34 cellular contexts compared by ENCODE assay signal in the genomic region with DNA sequence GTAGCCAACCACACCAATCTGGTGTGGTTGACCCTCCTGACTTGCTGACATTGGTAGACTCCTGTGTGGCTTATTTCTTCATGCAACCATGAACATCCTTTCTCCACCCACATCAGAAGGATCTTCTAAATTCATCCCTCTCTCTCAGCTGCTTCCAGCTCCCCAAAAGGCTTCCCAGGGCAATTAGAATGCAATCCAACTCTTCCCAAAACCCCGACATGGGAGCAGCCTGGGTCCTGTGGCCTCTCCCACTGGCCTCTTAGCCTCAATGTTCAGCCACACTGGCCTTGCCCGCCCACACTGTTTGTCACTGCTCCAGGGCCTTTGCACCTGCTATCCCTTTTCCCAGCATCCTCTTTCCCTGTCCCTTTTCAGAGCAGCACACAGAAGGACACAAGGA.
"Had no signal": no experiment of that assay in that cellular context is flagged by ENCODE, and none has a peak within 500 bp of the region (broad histone marks: within the 10 kb centered on the region; RNA-seq: fewer than 3 reads in every experiment).

No MANE protein-coding gene starts in this region.

- H3K4me3 ChIP-seq: MG63 had no signal

- H3K4me2 ChIP-seq: KMS-11 had no signal

- H3K9me3 ChIP-seq: MG63 had no signal

- H3K36me3 ChIP-seq: MG63 had no signal

- H3K9ac ChIP-seq: KMS-11 had no signal

- H3K27ac ChIP-seq: KMS-11 had no signal

- DNase-seq: Karpas-422, Kasumi-1, KBM-7, KG1, MG63, MM.1S, NCI-H1048, NCI-H1092, NCI-H1092 treated with DMSO at 0.1 percent for 48 hours, NCI-H1105, NCI-H1105 treated with DMSO at 0.1 percent for 48 hours, NCI-H1417, NCI-H1417 treated with DMSO at 0.1 percent for 48 hours, NCI-H1436, NCI-H1436 treated with DMSO at 0.1 percent for 48 hours, NCI-H146, NCI-H1694, NCI-H1694 treated with DMSO at 0.1 percent for 48 hours, NCI-H187, NCI-H187 treated with DMSO at 0.1 percent for 48 hours, NCI-H1930, NCI-H2029, NCI-H2029 treated with DMSO at 0.1 percent for 48 hours, NCI-H2081, NCI-H2081 treated with DMSO at 0.1 percent for 48 hours, NCI-H2107, NCI-H2171, NCI-H2171 treated with DMSO at 0.1 percent for 48 hours, NCI-H2227 treated with DMSO at 0.1 percent for 48 hours, NCI-H226, NCI-H345, NCI-H446, NCI-H446 treated with DMSO at 0.1 percent for 48 hours had no signal

- H3K27me3 ChIP-seq: MG63 had no signal
